ENCODE assay signal across 4 cellular contexts in genomic region chr15:38824719-38825118, GRCh38.
TF ChIP-seq lines count a peak whose summit lies in the region.

No MANE protein-coding gene starts in this region.

TF ChIP-seq in SK-N-SH treated with all-trans-retinoic acid at 6 μM for 48 hours, 23 proteins besides CTCF, POLR2A, EP300 and RAD21:
- no peak for TF ChIP-seq ZFP30 (CRISPR knock-in tag; IDR thresholded peaks at IDR 0.05)
- TF ChIP-seq ZNF8 (CRISPR knock-in tag; IDR thresholded peaks at IDR 0.05) = no peak
- TF ChIP-seq PATZ1 (CRISPR knock-in tag; IDR thresholded peaks at IDR 0.05; ENCODE audit: borderline replicate concordance) = no peak
- TF ChIP-seq OSR1 (CRISPR knock-in tag; IDR thresholded peaks at IDR 0.05) = no peak
- no peak for TF ChIP-seq ESRRG (CRISPR knock-in tag; IDR thresholded peaks at IDR 0.05)
- TF ChIP-seq POU6F1 (CRISPR knock-in tag; IDR thresholded peaks at IDR 0.05; ENCODE audit: borderline replicate concordance, low read depth) = no peak

TF ChIP-seq in SK-N-SH, 30 proteins besides CTCF, POLR2A, EP300 and RAD21 (continues in another document):
- no peak for TF ChIP-seq PBX3 (IDR thresholded peaks at IDR 0.05)
- TF ChIP-seq ELF1 (IDR thresholded peaks at IDR 0.05) = no peak
- no peak for TF ChIP-seq NRF1 (IDR thresholded peaks at IDR 0.05; ENCODE audit: low read depth, low read length)
- no peak for TF ChIP-seq FOXJ3 (CRISPR knock-in tag; IDR thresholded peaks at IDR 0.05)
- no peak for TF ChIP-seq GATA2 (CRISPR knock-in tag; IDR thresholded peaks at IDR 0.05)
- TF ChIP-seq IRF3 (IDR thresholded peaks at IDR 0.05; ENCODE audit: low read depth, low read length) = no peak
- no peak for TF ChIP-seq USF1 (IDR thresholded peaks at IDR 0.05; ENCODE audit: borderline replicate concordance, low read depth)
- TF ChIP-seq FOSL2 (IDR thresholded peaks at IDR 0.05; ENCODE audit: borderline replicate concordance, low read depth) = no peak
- TF ChIP-seq REST (IDR thresholded peaks at IDR 0.05; ENCODE audit: low read depth, low read length) = no peak

TF ChIP-seq in IMR-90, 13 proteins besides CTCF, POLR2A, EP300 and RAD21:
- TF ChIP-seq MXI1 (IDR thresholded peaks at IDR 0.05; ENCODE audit: borderline replicate concordance, low read depth, low read length) (no peak), CEBPB (IDR thresholded peaks at IDR 0.05; ENCODE audit: low read depth, low read length) (no peak), RFX5 (IDR thresholded peaks at IDR 0.05; ENCODE audit: low read depth, low read length) (no peak), BHLHE40 (IDR thresholded peaks at IDR 0.05; ENCODE audit: low read depth, low read length) (no peak), CHD1 (IDR thresholded peaks at IDR 0.05; ENCODE audit: low read depth, low read length) (no peak), USF2 (IDR thresholded peaks at IDR 0.05; ENCODE audit: low read depth, low read length) (no peak), MAZ (IDR thresholded peaks at IDR 0.05; ENCODE audit: borderline replicate concordance, low read depth, low read length) (no peak), NFE2L2 (IDR thresholded peaks at IDR 0.05; ENCODE audit: low read depth, low read length) (no peak), MAFK (IDR thresholded peaks at IDR 0.05; ENCODE audit: low read depth, low read length) (no peak), FOS (IDR thresholded peaks at IDR 0.05; ENCODE audit: low read depth, low read length) (no peak)
TF ChIP-seq in IMR-90: peak in this region for 0.

TF ChIP-seq in endothelial cell of umbilical vein, 7 proteins besides CTCF, POLR2A, EP300 and RAD21:
- TF ChIP-seq FOS (IDR thresholded peaks at IDR 0.05; ENCODE audit: borderline replicate concordance, insufficient read depth, low read length) = no peak
- TF ChIP-seq POLR2AphosphoS5 (IDR thresholded peaks at IDR 0.05; ENCODE audit: insufficient read depth, low read depth, low read length) = no peak
- TF ChIP-seq EZH2 (IDR thresholded peaks at IDR 0.05; ENCODE audit: borderline replicate concordance, low read depth, low read length, severe bottlenecking) = no peak
- TF ChIP-seq JUN (IDR thresholded peaks at IDR 0.05; ENCODE audit: borderline replicate concordance, insufficient read depth, insufficient read length, low read depth) = no peak
- no peak for TF ChIP-seq MYC (IDR thresholded peaks at IDR 0.05; ENCODE audit: low read depth, low read length)
TF ChIP-seq in endothelial cell of umbilical vein: peak in this region for 0.
